Comparison of ENCODE assay signal across 19 cellular contexts in genomic region chr1:112788561-112788960, GRCh38.
"Had no signal": no experiment of that assay in that cellular context is flagged by ENCODE, and none has a peak within 500 bp of the region (broad histone marks: within the 10 kb centered on the region; RNA-seq: fewer than 3 reads in every experiment).

No MANE protein-coding gene starts in this region.

- H3K9me3 ChIP-seq: colonic mucosa, esophagus muscularis mucosa, left lung, spleen, thoracic aorta, upper lobe of right lung had no signal

- H3K27ac Mint-ChIP-seq: memory B cell, nephron, progenitor cell of endocrine pancreas had no signal

- H3K4me1 Mint-ChIP-seq: memory B cell had no signal

- H3K4me3 ChIP-seq: colonic mucosa, esophagus muscularis mucosa, left lung, spleen, thoracic aorta, upper lobe of right lung had no signal

- H3K36me3 ChIP-seq: colonic mucosa, esophagus muscularis mucosa, left lung, spleen, thoracic aorta, upper lobe of right lung had no signal

- H3K36me3 Mint-ChIP-seq: memory B cell had no signal

- DNase-seq: activated CD4-positive, alpha-beta T cell treated with anti-CD3 and anti-CD28 coated beads for 1 hour; activated CD4-positive, alpha-beta T cell treated with anti-CD3 and anti-CD28 coated beads, Interleukin-2, amount 50 U/mL, for 4 hours; activated naive CD4-positive, alpha-beta T cell treated with anti-CD3 and anti-CD28 coated beads, Interleukin-2, amount 50 U/mL, for 16 hours; amniotic stem cell; caudate nucleus; colonic mucosa; kidney; left lung; occipital lobe; right cardiac atrium; spleen; T-helper 1 cell; upper lobe of right lung had no signal

- H3K4me1 ChIP-seq: colonic mucosa, esophagus muscularis mucosa, left lung, spleen, upper lobe of right lung had no signal

- ATAC-seq: left lung, right cardiac atrium, SK-N-SH treated with all-trans-retinoic acid at 6 μM for 48 hours, upper lobe of right lung had no signal

- H3K4me3 Mint-ChIP-seq: memory B cell, nephron had no signal

- H3K27me3 ChIP-seq: colonic mucosa, left lung, spleen, upper lobe of right lung had no signal
